24 cellular contexts compared by ENCODE assay signal in genomic region chr1:37174876-37175275, GRCh38.
A peak's percentile ranks its signal among the peaks of the same experiment; 100 is the strongest.
DNase-seq lines count a peak whose midpoint lies in the region; ATAC-seq lines count a peak whose summit lies in the region.
"Had no signal": no experiment of that assay in that cellular context is flagged by ENCODE, and none has a peak within 500 bp of the region (broad histone marks: within the 10 kb centered on the region; RNA-seq: fewer than 3 reads in every experiment).

No MANE protein-coding gene starts in this region.

- no peaks in the 10 kb centered on the region for H3K4me1 Mint-ChIP-seq in activated CD4-positive, alpha-beta T cell treated with anti-CD3 and anti-CD28 coated beads, Interleukin-2, amount 10 ng/mL, durations not matched to agents 24 days and 14 days
- H3K4me1 Mint-ChIP-seq in activated naive CD8-positive, alpha-beta T cell treated with anti-CD3 and anti-CD28 coated beads for 36 hours, result no peaks in the 10 kb centered on the region

- no peak overlapping the region for H3K4me3 Mint-ChIP-seq in activated CD4-positive, alpha-beta T cell treated with anti-CD3 and anti-CD28 coated beads, Interleukin-2, amount 10 ng/mL, durations not matched to agents 24 days and 14 days
- no peak overlapping the region for H3K4me3 Mint-ChIP-seq in activated naive CD8-positive, alpha-beta T cell treated with anti-CD3 and anti-CD28 coated beads for 36 hours
- H3K4me3 Mint-ChIP-seq: H9, HFFc6 had no signal

- intact Hi-C loops in activated CD4-positive, alpha-beta T cell treated with anti-CD3 and anti-CD28 coated beads, Interleukin-2, amount 10 ng/mL, durations not matched to agents 24 days and 14 days (cut with micrococcal nuclease), result no loop called here

- H3K27me3 Mint-ChIP-seq in activated CD4-positive, alpha-beta T cell treated with anti-CD3 and anti-CD28 coated beads, Interleukin-2, amount 10 ng/mL, durations not matched to agents 24 days and 14 days, result peaks cover 6% of the 10 kb centered on the region
- peaks cover 17% of the 10 kb centered on the region for H3K27me3 Mint-ChIP-seq in activated naive CD8-positive, alpha-beta T cell treated with anti-CD3 and anti-CD28 coated beads for 36 hours

- ATAC-seq in HG03354 (IDR thresholded peaks at IDR 0.05; ENCODE audit: poor library complexity, severe bottlenecking, unreplicated experiment), result no peak
- no peak for ATAC-seq in GM19452 (IDR thresholded peaks at IDR 0.05; ENCODE audit: unreplicated experiment)
- ATAC-seq: Right ventricle myocardium inferior had no signal

- H3K27ac ChIP-seq in effector memory CD4-positive, alpha-beta T cell (ENCODE audit: insufficient read depth, low read length, poor library complexity, severe bottlenecking), result no peak overlapping the region
- H3K27ac ChIP-seq: C4-2B, GM23248, KMS-11, SJSA1 had no signal

- no peaks in the 10 kb centered on the region for H3K36me3 Mint-ChIP-seq in activated CD4-positive, alpha-beta T cell treated with anti-CD3 and anti-CD28 coated beads, Interleukin-2, amount 10 ng/mL, durations not matched to agents 24 days and 14 days (ENCODE audit: low read depth)
- H3K36me3 Mint-ChIP-seq in activated naive CD8-positive, alpha-beta T cell treated with anti-CD3 and anti-CD28 coated beads for 36 hours, result no peaks in the 10 kb centered on the region

- H3K9me3 ChIP-seq in effector memory CD4-positive, alpha-beta T cell (ENCODE audit: control insufficient read depth, low read length), result no peaks in the 10 kb centered on the region
- H3K9me3 ChIP-seq: SJSA1 had no signal

- H3K9me3 Mint-ChIP-seq in activated CD4-positive, alpha-beta T cell treated with anti-CD3 and anti-CD28 coated beads, Interleukin-2, amount 10 ng/mL, durations not matched to agents 24 days and 14 days, result no peaks in the 10 kb centered on the region
- no peaks in the 10 kb centered on the region for H3K9me3 Mint-ChIP-seq in activated naive CD8-positive, alpha-beta T cell treated with anti-CD3 and anti-CD28 coated beads for 36 hours
- H3K9me3 Mint-ChIP-seq: H9 had no signal

- H3K36me3 ChIP-seq in effector memory CD4-positive, alpha-beta T cell (ENCODE audit: control insufficient read depth, insufficient read depth, low read length), result no peaks in the 10 kb centered on the region
- H3K36me3 ChIP-seq: SJSA1 had no signal

- no peak overlapping the region for H3K27ac Mint-ChIP-seq in activated CD4-positive, alpha-beta T cell treated with anti-CD3 and anti-CD28 coated beads, Interleukin-2, amount 10 ng/mL, durations not matched to agents 24 days and 14 days
- H3K27ac Mint-ChIP-seq in activated naive CD8-positive, alpha-beta T cell treated with anti-CD3 and anti-CD28 coated beads for 36 hours, result no peak overlapping the region
- H3K27ac Mint-ChIP-seq: HFFc6 had no signal

- no peak overlapping the region for H3K4me3 ChIP-seq in effector memory CD4-positive, alpha-beta T cell (ENCODE audit: insufficient read depth, low read depth, low read length, poor library complexity, severe bottlenecking)
- H3K4me3 ChIP-seq: GM23248, SJSA1 had no signal

- no peaks in the 10 kb centered on the region for H3K4me1 ChIP-seq in effector memory CD4-positive, alpha-beta T cell (ENCODE audit: control insufficient read depth, insufficient read depth, low read length, poor library complexity, severe bottlenecking)
- H3K4me1 ChIP-seq: SJSA1 had no signal

- peak; percentile 22 for DNase-seq in activated CD4-positive, alpha-beta T cell treated with anti-CD3 and anti-CD28 coated beads, Interleukin-2, amount 10 ng/mL, durations not matched to agents 24 days and 14 days
- DNase-seq in activated CD4-positive, alpha-beta T cell treated with anti-CD3 and anti-CD28 coated beads for 1 hour, result no peak
- DNase-seq in dermis microvascular lymphatic vessel endothelial cell (ENCODE audit: low read depth in 2 of 2), result peak; percentile 16 to 53
- peak; percentile 1 for DNase-seq in kidney tubule cell (ENCODE audit: low spot score)
- no peak for DNase-seq in effector memory CD4-positive, alpha-beta T cell
- no peak for DNase-seq in activated naive CD8-positive, alpha-beta T cell treated with anti-CD3 and anti-CD28 coated beads for 36 hours
- DNase-seq: 8988T, AML-193, DMS53, GM23248, H9, HFFc6, MV-4-11, NCI-H1105 treated with DMSO at 0.1 percent for 48 hours, NCI-H2029 treated with DMSO at 0.1 percent for 48 hours, NCI-H226, NCI-H510A treated with DMSO at 0.1 percent for 48 hours, NCI-H748 treated with DMSO at 0.1 percent for 48 hours had no signal

- no peaks in the 10 kb centered on the region for H3K27me3 ChIP-seq in effector memory CD4-positive, alpha-beta T cell (replicated peaks; ENCODE audit: control insufficient read depth, insufficient read depth, low read length, poor library complexity, severe bottlenecking)
- H3K27me3 ChIP-seq: SJSA1 had no signal

Comparison
In these comparisons a context has a peak if more than half of its experiments do, and no peak if none do; other contexts are left out.
1. DNase-seq: peak in activated CD4-positive, alpha-beta T cell treated with anti-CD3 and anti-CD28 coated beads, Interleukin-2, amount 10 ng/mL, durations not matched to agents 24 days and 14 days (single experiment), dermis microvascular lymphatic vessel endothelial cell (2 of 2) and kidney tubule cell (single experiment); none in activated CD4-positive, alpha-beta T cell treated with anti-CD3 and anti-CD28 coated beads for 1 hour (single experiment), effector memory CD4-positive, alpha-beta T cell (0 of 3) and activated naive CD8-positive, alpha-beta T cell treated with anti-CD3 and anti-CD28 coated beads for 36 hours (single experiment).